In genomic region chr15:101006931-101007687, GRCh38 we compare ENCODE assay signal across 8 cellular contexts.
A peak's percentile ranks its signal among the peaks of the same experiment; 100 is the strongest.
DNase-seq lines count a peak whose midpoint lies in the region; ATAC-seq and TF ChIP-seq lines count a peak whose summit lies in the region.

No MANE protein-coding gene starts in this region.

- H4K20me1 ChIP-seq in GM23338 (replicated peaks; ENCODE audit: insufficient read depth): no peaks in the 10 kb centered on the region

- H2AFZ ChIP-seq in GM23338: peak overlapping the region; percentile 73; the same call in 1 of the 2 replicates

- no peaks in the 10 kb centered on the region for H3K79me2 ChIP-seq in GM23338 (replicated peaks; ENCODE audit: insufficient read depth)

- no peaks in the 10 kb centered on the region for H3K27me3 Mint-ChIP-seq in Calu3 (ENCODE audit: unreplicated experiment)
- H3K27me3 Mint-ChIP-seq in GM23338 (ENCODE audit: insufficient read depth, low read depth, poor library complexity): peaks cover 23% of the 10 kb centered on the region
- H3K27me3 Mint-ChIP-seq in T-helper 17 cell: peaks cover 19% of the 10 kb centered on the region

- H3K36me3 ChIP-seq in GM23338 (ENCODE audit: insufficient read depth) (no peaks in the 10 kb centered on the region), right atrium auricular region (peaks cover 4% of the 10 kb centered on the region)

- intact Hi-C loops in Calu3 (cut with micrococcal nuclease; ENCODE audit: unreplicated experiment): loop anchor here (1.0 to 5.0 kb wide), 5 partner anchors 89 to 655 kb away; no protein-coding TSS in a partner anchor

- peaks cover 6% of the 10 kb centered on the region; the same call in 1 of the 2 replicates for H3F3A ChIP-seq in GM23338 (replicated peaks; ENCODE audit: low read depth)

- peak overlapping the region; percentile 52 for H3K4me2 ChIP-seq in GM23338

- H3K4me1 ChIP-seq in GM23338 (ENCODE audit: insufficient read depth) (peaks cover 23% of the 10 kb centered on the region), right atrium auricular region (peaks cover 0 to 17% of the 10 kb centered on the region in 2 donors)

- CTCF ChIA-PET in Calu3 (lab: Charles Lee): interaction anchor here (0.6 to 3.8 kb wide), 20 partner anchors 21 to 665 kb away, joined by 3 to 93 read pairs (median 4); partner anchors contain the start of genes ADAMTS17, ASB7, CHSY1 and LINS1

- H3K4me3 ChIP-seq in GM23338: peak overlapping the region; percentile 54
- no peak overlapping the region for H3K4me3 ChIP-seq in right atrium auricular region

- peak; percentile 86 for TF ChIP-seq CTCF in Calu3 (IDR thresholded peaks at IDR 0.05; ENCODE audit: unreplicated experiment)
- peak; percentile 90 to 98 for TF ChIP-seq CTCF in GM23338 (conservative IDR thresholded peaks at IDR 0.05; ENCODE audit: low read depth in 2 of 2)
- TF ChIP-seq CTCF in right atrium auricular region (IDR thresholded peaks at IDR 0.05): peak; percentile 79 to 95

- H3K27ac Mint-ChIP-seq in Calu3 (ENCODE audit: unreplicated experiment): peak overlapping the region; percentile 92
- H3K27ac Mint-ChIP-seq in GM23338: no peak overlapping the region
- H3K27ac Mint-ChIP-seq in T-helper 17 cell: peak overlapping the region; percentile 80

- ATAC-seq in GM23338 (peak; percentile 83), T-helper 17 cell (no peak), HG02840 (IDR thresholded peaks at IDR 0.05; ENCODE audit: low FRiP score, unreplicated experiment) (no peak)

- H3K9me2 ChIP-seq in GM23338 (ENCODE audit: insufficient read depth): no peaks in the 10 kb centered on the region

- H3K27ac ChIP-seq in GM23338 (ENCODE audit: low read depth): no peak overlapping the region
- no peak overlapping the region for H3K27ac ChIP-seq in right atrium auricular region

- H3K27me3 ChIP-seq in GM23338 (ENCODE audit: insufficient read depth): peaks cover 6% of the 10 kb centered on the region
- no peaks in the 10 kb centered on the region for H3K27me3 ChIP-seq in right atrium auricular region

- peak; percentile 88 for DNase-seq in Calu3
- peak; percentile 96 for DNase-seq in GM23338 (ENCODE audit: low spot score)
- peak; percentile 83 for DNase-seq in NCI-H1105 treated with DMSO at 0.1 percent for 48 hours (lab: John Stamatoyannopoulos, UW)
- peak in 2 of 3 donors; percentile 19 to 20 for DNase-seq in T-helper 17 cell
- DNase-seq in amygdala (lab: John Stamatoyannopoulos, UW): peak in 50 of 56 donors; percentile 2 to 82 (median 42)
- DNase-seq in right atrium auricular region (ENCODE audit: low spot score): peak; percentile 89
- DNase-seq in putamen (ENCODE audit: low spot score): peak; percentile 55

- H3K4me3 Mint-ChIP-seq in Calu3 (ENCODE audit: low read depth, unreplicated experiment): peak overlapping the region; percentile 89
- peak overlapping the region; percentile 81 for H3K4me3 Mint-ChIP-seq in GM23338
- H3K4me3 Mint-ChIP-seq in T-helper 17 cell: peak overlapping the region; percentile 92

- BruUV-seq in Calu3 (replicated peaks; lab: Mats Ljungman, UMichigan): no TSS peak

- H3K9me3 Mint-ChIP-seq in Calu3 (ENCODE audit: low read depth, unreplicated experiment) (peaks cover 14% of the 10 kb centered on the region), GM23338 (peaks cover 29% of the 10 kb centered on the region)

- H3K4me1 Mint-ChIP-seq in Calu3 (ENCODE audit: low read depth, unreplicated experiment): peaks cover 31% of the 10 kb centered on the region
- peaks cover 24% of the 10 kb centered on the region for H3K4me1 Mint-ChIP-seq in GM23338
- peaks cover 13% of the 10 kb centered on the region for H3K4me1 Mint-ChIP-seq in T-helper 17 cell

- H3K9me3 ChIP-seq in T-helper 17 cell (ENCODE audit: control insufficient read depth, low read length, poor library complexity, severe bottlenecking): no peaks in the 10 kb centered on the region
- no peaks in the 10 kb centered on the region for H3K9me3 ChIP-seq in right atrium auricular region

- H3K36me3 Mint-ChIP-seq in Calu3 (ENCODE audit: insufficient read depth, unreplicated experiment) (peaks cover 34% of the 10 kb centered on the region), GM23338 (ENCODE audit: low read depth) (peaks cover 20% of the 10 kb centered on the region; the same call in 2 of the 3 replicates), T-helper 17 cell (ENCODE audit: low read depth) (no peaks in the 10 kb centered on the region)

TF ChIP-seq in GM23338, 12 proteins besides CTCF, POLR2A, EP300 and RAD21:
- TF ChIP-seq STAT1 (IDR thresholded peaks at IDR 0.05; ENCODE audit: unreplicated experiment): no peak
- peak; percentile 27; the same call in 1 of the 2 replicates for TF ChIP-seq CREB1 (CRISPR knock-in tag; IDR thresholded peaks at IDR 0.05; ENCODE audit: low read depth)
- TF ChIP-seq POLR2AphosphoS5 (IDR thresholded peaks at IDR 0.05; ENCODE audit: low read depth): no peak

Comparison
In these comparisons a context has a peak if more than half of its experiments do, and no peak if none do; other contexts are left out.
1. DNase-seq: peak in every context shown above with its lines; median percentile 96 in GM23338; 89 in right atrium auricular region; 88 in Calu3; 83 in NCI-H1105 treated with DMSO at 0.1 percent for 48 hours; 55 in putamen; 42 in amygdala; 20 in T-helper 17 cell.